In genomic region chr1:210360852-210361477, GRCh38 we compare ENCODE assay signal across 8 cellular contexts. TPM values are rescaled to one million over a fixed set of nuclear protein-coding genes. Genes with fewer than 3 reads are reported as not detected.
A peak's percentile ranks its signal among the peaks of the same experiment; 100 is the strongest.
DNase-seq lines count a peak whose midpoint lies in the region; ATAC-seq, FAIRE-seq and TF ChIP-seq lines count a peak whose summit lies in the region.

No MANE protein-coding gene starts in this region.

- H3K4me3 Mint-ChIP-seq in T-helper 17 cell: no peak overlapping the region

- H3K27me3 ChIP-seq in HL-60 (ENCODE audit: insufficient read depth, poor library complexity, severe bottlenecking): no peaks in the 10 kb centered on the region
- no peaks in the 10 kb centered on the region for H3K27me3 ChIP-seq in gastroesophageal sphincter
- no peaks in the 10 kb centered on the region for H3K27me3 ChIP-seq in sigmoid colon

- DNase-seq in A549 (ENCODE audit: low read depth in 1 of 2, low spot score in 1 of 2) (peak; percentile 45 to 71), GM12865 (ENCODE audit: low read depth) (peak; percentile 45), HL-60 (ENCODE audit: low read depth in 1 of 2, low spot score in 1 of 2) (no peak), T-helper 17 cell (no peak), sigmoid colon (no peak)

- no peak for TF ChIP-seq EP300 in A549 (IDR thresholded peaks at IDR 0.05)
- no peak for TF ChIP-seq EP300 in gastroesophageal sphincter (IDR thresholded peaks at IDR 0.05)
- TF ChIP-seq EP300 in sigmoid colon (IDR thresholded peaks at IDR 0.05): no peak

- H3K36me3 ChIP-seq in gastroesophageal sphincter (no peaks in the 10 kb centered on the region), sigmoid colon (no peaks in the 10 kb centered on the region)

- 34% methylated on average over 10 of the region's 10 CpGs for WGBS in A549 (ENCODE audit: missing lambda C conversion rate)
- 32 to 39% methylated on average over 5 to 6 of the region's 10 CpGs for WGBS in gastroesophageal sphincter (ENCODE audit: low coverage in 1 of 2), 2 donors
- WGBS in sigmoid colon, 2 donors: 52 to 53% methylated on average over 10 of the region's 10 CpGs

- POLR2A ChIA-PET in A549 (lab: Yijun Ruan, JAX): interaction anchor here (1.0 kb wide), 1 partner anchor 13 kb away, joined by 10 read pairs; no protein-coding TSS in a partner anchor

- no peak for TF ChIP-seq POLR2A in A549 (IDR thresholded peaks at IDR 0.05; ENCODE audit: low read length)
- no peak for TF ChIP-seq POLR2A in gastroesophageal sphincter (IDR thresholded peaks at IDR 0.05)
- no peak for TF ChIP-seq POLR2A in sigmoid colon (IDR thresholded peaks at IDR 0.05)

- no peaks in the 10 kb centered on the region for H3K4me1 ChIP-seq in A549
- peaks cover 4 to 34% (median 6%) of the 10 kb centered on the region in 3 donors for H3K4me1 ChIP-seq in gastroesophageal sphincter
- H3K4me1 ChIP-seq in sigmoid colon: peaks cover 0 to 33% (median 21%) of the 10 kb centered on the region in 4 donors

- H3K4me1 Mint-ChIP-seq in T-helper 17 cell: peaks cover 6% of the 10 kb centered on the region

- H3K27ac ChIP-seq in A549: peak overlapping the region in 1 of 2 experiments; percentile 9; a peak in 1 of 6 replicates
- H3K27ac ChIP-seq in HL-60 (replicated peaks): no peak overlapping the region
- H3K27ac ChIP-seq in gastroesophageal sphincter: no peak overlapping the region
- no peak overlapping the region for H3K27ac ChIP-seq in sigmoid colon

- ATAC-seq in A549 (peak; percentile 89 to 95), T-helper 17 cell (peak; percentile 73), gastroesophageal sphincter (no peak), GM19397 (IDR thresholded peaks at IDR 0.05; ENCODE audit: unreplicated experiment) (no peak), GM21423 (IDR thresholded peaks at IDR 0.05; ENCODE audit: unreplicated experiment) (no peak)

- CTCF ChIA-PET in A549 (lab: Yijun Ruan, JAX): interaction anchor here (0.6 to 4.2 kb wide), 22 partner anchors 9 to 1292 kb away, joined by 3 to 54 read pairs (median 4); no protein-coding TSS in a partner anchor

- FAIRE-seq in A549 (lab: Jason Lieb, UNC): peak; percentile 13

- intact Hi-C loops in sigmoid colon (cut with DNase I): loop anchor here (1.0 kb wide), 1 partner anchor 39 kb away; no protein-coding TSS in a partner anchor

- TF ChIP-seq RAD21 in A549 (conservative IDR thresholded peaks at IDR 0.05 in 1 of 2, IDR thresholded peaks at IDR 0.05 in 1 of 2): peak; percentile 68 to 70

- TF ChIP-seq CTCF in A549 (IDR thresholded peaks at IDR 0.05): peak; percentile 74
- peak; percentile 49 for TF ChIP-seq CTCF in GM12865 (IDR thresholded peaks at IDR 0.05; ENCODE audit: insufficient read depth, low read depth, low read length, missing control alignments)
- peak; percentile 35 for TF ChIP-seq CTCF in HL-60 (IDR thresholded peaks at IDR 0.05; ENCODE audit: insufficient read depth, low read length)
- TF ChIP-seq CTCF in gastroesophageal sphincter (IDR thresholded peaks at IDR 0.05): peak; percentile 45 to 70 (median 64)
- peak in 3 of 4 experiments; percentile 33 to 64 (median 39) for TF ChIP-seq CTCF in sigmoid colon (IDR thresholded peaks at IDR 0.05)

- H3K4me3 ChIP-seq in A549 (no peak overlapping the region), GM12865 (ENCODE audit: low read depth, low read length) (no peak overlapping the region), HL-60 (replicated peaks; ENCODE audit: insufficient read depth, low read length) (no peak overlapping the region), gastroesophageal sphincter (no peak overlapping the region), sigmoid colon (no peak overlapping the region)

- peak overlapping the region; percentile 23; the same call in 2 of the 3 replicates for H3K4me2 ChIP-seq in A549

- no peaks in the 10 kb centered on the region for H3K36me3 Mint-ChIP-seq in T-helper 17 cell (ENCODE audit: low read depth)

- no peaks in the 10 kb centered on the region for H3K27me3 Mint-ChIP-seq in T-helper 17 cell

- no peak overlapping the region for H3K27ac Mint-ChIP-seq in T-helper 17 cell

- H3K9me3 ChIP-seq in A549: no peaks in the 10 kb centered on the region
- H3K9me3 ChIP-seq in T-helper 17 cell (ENCODE audit: control insufficient read depth, low read length, poor library complexity, severe bottlenecking): no peaks in the 10 kb centered on the region
- no peaks in the 10 kb centered on the region for H3K9me3 ChIP-seq in gastroesophageal sphincter
- H3K9me3 ChIP-seq in sigmoid colon: no peaks in the 10 kb centered on the region

TF ChIP-seq in A549, 52 proteins besides CTCF, POLR2A, EP300 and RAD21:
- peak; percentile 70 for TF ChIP-seq SMC3 (IDR thresholded peaks at IDR 0.05)
- no peak for TF ChIP-seq KDM5A (IDR thresholded peaks at IDR 0.05)
- TF ChIP-seq PHF8 (IDR thresholded peaks at IDR 0.05; ENCODE audit: borderline replicate concordance, low read depth): no peak

RNA-seq across cellular contexts. Expression of gene HHAT, which starts 32.3 kb away (rescaled TPM):
- 4.5 and 5.0 TPM in 2 replicates for polyA plus RNA-seq in A549 (2011; rRNA removed)
- polyA plus RNA-seq in A549 (2012; cell fraction: cytosol; rRNA removed): 2.1 and 2.5 TPM in 2 replicates
- polyA plus RNA-seq in A549 (2012; cell fraction: nucleus; rRNA removed): 3.6 and 4.4 TPM in 2 replicates
- 3.6 to 3.8 TPM (median 3.6 TPM) in 3 replicates for polyA plus RNA-seq in A549 (2017; fragmentation: RNase III; extraction: RNeasy Plus Mini Kit Qiagen cat#74134 plus additional on column Dnase treatment)
- polyA minus RNA-seq in A549 (2011; rRNA and poly(A)+ RNA removed): 15.8 and 16.8 TPM in 2 replicates
- 1 to 10 TPM; 7.5 to 9.2 TPM for total RNA-seq in T-helper 17 cell
- total RNA-seq in gastroesophageal sphincter: 1 to 10 TPM; 1.2 to 2.4 (median 1.9) TPM
- 1 to 10 TPM; 2.0 to 6.4 (median 3.6) TPM for total RNA-seq in sigmoid colon
- polyA plus RNA-seq in sigmoid colon: 1 to 10 TPM in 2 of 3 donors, under 1 TPM in 1; 0.46 to 2.1 (median 1.8) TPM

Comparison
In these comparisons a context has a peak if more than half of its experiments do, and no peak if none do; other contexts are left out.
1. ATAC-seq: peak in A549 (2 of 2) and T-helper 17 cell (single experiment); none in gastroesophageal sphincter (single experiment), GM19397 (single experiment) and GM21423 (single experiment).
2. DNase-seq: peak in A549 (2 of 2) and GM12865 (single experiment); none in HL-60 (0 of 2), T-helper 17 cell (0 of 3) and sigmoid colon (single experiment).
3. Peak in every context shown above with its lines, with median percentiles within 50 percentile points of each other: CTCF ChIP-seq.